In genomic region chr2:219552382-219553167, GRCh38 we compare ENCODE assay signal across 8 cellular contexts.
DNase-seq lines count a peak whose midpoint lies in the region; ATAC-seq lines count a peak whose summit lies in the region.

No MANE protein-coding gene starts in this region.

- ATAC-seq in HG02970 (IDR thresholded peaks at IDR 0.05; ENCODE audit: low FRiP score, unreplicated experiment), result peak; percentile 64

- DNase-seq in NCI-H1436 (lab: John Stamatoyannopoulos, UW), result peak; percentile 79
- no peak for DNase-seq in NCI-H1436 treated with DMSO at 0.1 percent for 48 hours (lab: John Stamatoyannopoulos, UW)
- DNase-seq in NCI-H2171 (lab: John Stamatoyannopoulos, UW), result peak; percentile 77
- peak; percentile 86 for DNase-seq in activated CD4-positive, alpha-beta T cell treated with anti-CD3 and anti-CD28 coated beads for 48 hours
- DNase-seq in left kidney (ENCODE audit: low read depth, low spot score), result peak; percentile 94
- peak; percentile 65 to 76 (median 70) for DNase-seq in stimulated activated CD4-positive, alpha-beta T cell treated with anti-CD3 and anti-CD28 coated beads, Interleukin-1b, Interleukin-23, amount 100 ng/mL, for 24 hours (ENCODE audit: low read depth in 4 of 4, low spot score in 1 of 4)

- H3K27ac ChIP-seq in cingulate gyrus (ENCODE audit: low read depth, low read length), result peak overlapping the region; percentile 75
